1 cellular context compared by ENCODE assay signal in genomic region chr16:29906520-29907244, GRCh38.
TF ChIP-seq lines count a peak whose summit lies in the region.

No MANE protein-coding gene starts in this region.

TF ChIP-seq in HepG2, 621 proteins besides CTCF, POLR2A, EP300 and RAD21:
- TF ChIP-seq ZNF546 (CRISPR knock-in tag; conservative IDR thresholded peaks at IDR 0.05) (no peak), ZFAT (CRISPR knock-in tag; conservative IDR thresholded peaks at IDR 0.05) (no peak), REXO4 (CRISPR knock-in tag; IDR thresholded peaks at IDR 0.05; ENCODE audit: borderline replicate concordance) (no peak), ZNF775 (CRISPR knock-in tag; IDR thresholded peaks at IDR 0.05; ENCODE audit: borderline replicate concordance) (no peak), ZNF317 (CRISPR knock-in tag; IDR thresholded peaks at IDR 0.05) (no peak), ZNF337 (CRISPR knock-in tag; IDR thresholded peaks at IDR 0.05; ENCODE audit: borderline replicate concordance, low read depth) (no peak), SMARCE1 (IDR thresholded peaks at IDR 0.05; ENCODE audit: borderline replicate concordance) (no peak), ZNF614 (CRISPR knock-in tag; IDR thresholded peaks at IDR 0.05; ENCODE audit: borderline replicate concordance) (no peak), ZBTB33 (CRISPR knock-in tag; IDR thresholded peaks at IDR 0.05) (no peak), HOXA7 (CRISPR knock-in tag; IDR thresholded peaks at IDR 0.05) (no peak), MAZ (IDR thresholded peaks at IDR 0.05; ENCODE audit: borderline replicate concordance, low read depth, low read length) (no peak), MAZ (CRISPR knock-in tag; IDR thresholded peaks at IDR 0.05; ENCODE audit: low read depth) (no peak), JDP2 (CRISPR knock-in tag; IDR thresholded peaks at IDR 0.05; ENCODE audit: borderline replicate concordance) (no peak), ZSCAN12 (CRISPR knock-in tag; IDR thresholded peaks at IDR 0.05) (no peak), RBM39 (IDR thresholded peaks at IDR 0.05; ENCODE audit: low read depth, low read length, poor library complexity, severe bottlenecking) (no peak), ZNF766 (CRISPR knock-in tag; IDR thresholded peaks at IDR 0.05; ENCODE audit: borderline replicate concordance) (no peak), HMGA1 (CRISPR knock-in tag; conservative IDR thresholded peaks at IDR 0.05) (no peak), EEA1 (CRISPR knock-in tag; IDR thresholded peaks at IDR 0.05; ENCODE audit: borderline replicate concordance) (no peak), CREM (IDR thresholded peaks at IDR 0.05) (no peak), CREM (CRISPR knock-in tag; IDR thresholded peaks at IDR 0.05) (no peak), ZNF264 (CRISPR knock-in tag; IDR thresholded peaks at IDR 0.05) (no peak), ATM (IDR thresholded peaks at IDR 0.05; ENCODE audit: borderline replicate concordance) (no peak), RFX3 (CRISPR knock-in tag; IDR thresholded peaks at IDR 0.05) (no peak), ZNF329 (CRISPR knock-in tag; IDR thresholded peaks at IDR 0.05; ENCODE audit: low read depth) (no peak), ZNF687 (CRISPR knock-in tag; IDR thresholded peaks at IDR 0.05) (peak; percentile 14; the same call in 1 of the 2 replicates), GMEB1 (CRISPR knock-in tag; IDR thresholded peaks at IDR 0.05; ENCODE audit: borderline replicate concordance) (no peak), SRF (IDR thresholded peaks at IDR 0.05; ENCODE audit: low read depth, low read length) (no peak), ZNF17 (CRISPR knock-in tag; IDR thresholded peaks at IDR 0.05) (no peak), EHMT2 (IDR thresholded peaks at IDR 0.05; ENCODE audit: borderline replicate concordance, low read depth, low read length) (no peak), ZEB1 (IDR thresholded peaks at IDR 0.05; ENCODE audit: insufficient replicate concordance, low read depth) (no peak), PPARG (CRISPR knock-in tag; conservative IDR thresholded peaks at IDR 0.05) (no peak), RBM22 (optimal IDR thresholded peaks at IDR 0.05; ENCODE audit: low read length) (peak; percentile 42), RBFOX2 (IDR thresholded peaks at IDR 0.05; ENCODE audit: low read depth, low read length) (peak; percentile 65), AGO2 (optimal IDR thresholded peaks at IDR 0.05; ENCODE audit: low read depth, low read length) (peak; percentile 89)
- TF ChIP-seq, protein P1, sequence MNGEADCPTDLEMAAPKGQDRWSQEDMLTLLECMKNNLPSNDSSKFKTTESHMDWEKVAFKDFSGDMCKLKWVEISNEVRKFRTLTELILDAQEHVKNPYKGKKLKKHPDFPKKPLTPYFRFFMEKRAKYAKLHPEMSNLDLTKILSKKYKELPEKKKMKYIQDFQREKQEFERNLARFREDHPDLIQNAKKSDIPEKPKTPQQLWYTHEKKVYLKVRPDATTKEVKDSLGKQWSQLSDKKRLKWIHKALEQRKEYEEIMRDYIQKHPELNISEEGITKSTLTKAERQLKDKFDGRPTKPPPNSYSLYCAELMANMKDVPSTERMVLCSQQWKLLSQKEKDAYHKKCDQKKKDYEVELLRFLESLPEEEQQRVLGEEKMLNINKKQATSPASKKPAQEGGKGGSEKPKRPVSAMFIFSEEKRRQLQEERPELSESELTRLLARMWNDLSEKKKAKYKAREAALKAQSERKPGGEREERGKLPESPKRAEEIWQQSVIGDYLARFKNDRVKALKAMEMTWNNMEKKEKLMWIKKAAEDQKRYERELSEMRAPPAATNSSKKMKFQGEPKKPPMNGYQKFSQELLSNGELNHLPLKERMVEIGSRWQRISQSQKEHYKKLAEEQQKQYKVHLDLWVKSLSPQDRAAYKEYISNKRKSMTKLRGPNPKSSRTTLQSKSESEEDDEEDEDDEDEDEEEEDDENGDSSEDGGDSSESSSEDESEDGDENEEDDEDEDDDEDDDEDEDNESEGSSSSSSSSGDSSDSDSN (CRISPR knock-in tag; IDR thresholded peaks at IDR 0.05), result no peak
- TF ChIP-seq, protein P2, sequence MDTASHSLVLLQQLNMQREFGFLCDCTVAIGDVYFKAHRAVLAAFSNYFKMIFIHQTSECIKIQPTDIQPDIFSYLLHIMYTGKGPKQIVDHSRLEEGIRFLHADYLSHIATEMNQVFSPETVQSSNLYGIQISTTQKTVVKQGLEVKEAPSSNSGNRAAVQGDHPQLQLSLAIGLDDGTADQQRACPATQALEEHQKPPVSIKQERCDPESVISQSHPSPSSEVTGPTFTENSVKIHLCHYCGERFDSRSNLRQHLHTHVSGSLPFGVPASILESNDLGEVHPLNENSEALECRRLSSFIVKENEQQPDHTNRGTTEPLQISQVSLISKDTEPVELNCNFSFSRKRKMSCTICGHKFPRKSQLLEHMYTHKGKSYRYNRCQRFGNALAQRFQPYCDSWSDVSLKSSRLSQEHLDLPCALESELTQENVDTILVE (CRISPR knock-in tag; IDR thresholded peaks at IDR 0.05), result no peak
- TF ChIP-seq, protein P3, sequence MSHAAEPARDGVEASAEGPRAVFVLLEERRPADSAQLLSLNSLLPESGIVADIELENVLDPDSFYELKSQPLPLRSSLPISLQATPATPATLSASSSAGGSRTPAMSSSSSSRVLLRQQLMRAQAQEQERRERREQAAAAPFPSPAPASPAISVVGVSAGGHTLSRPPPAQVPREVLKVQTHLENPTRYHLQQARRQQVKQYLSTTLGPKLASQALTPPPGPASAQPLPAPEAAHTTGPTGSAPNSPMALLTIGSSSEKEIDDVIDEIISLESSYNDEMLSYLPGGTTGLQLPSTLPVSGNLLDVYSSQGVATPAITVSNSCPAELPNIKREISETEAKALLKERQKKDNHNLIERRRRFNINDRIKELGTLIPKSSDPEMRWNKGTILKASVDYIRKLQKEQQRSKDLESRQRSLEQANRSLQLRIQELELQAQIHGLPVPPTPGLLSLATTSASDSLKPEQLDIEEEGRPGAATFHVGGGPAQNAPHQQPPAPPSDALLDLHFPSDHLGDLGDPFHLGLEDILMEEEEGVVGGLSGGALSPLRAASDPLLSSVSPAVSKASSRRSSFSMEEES (CRISPR knock-in tag; IDR thresholded peaks at IDR 0.05), result no peak
- TF ChIP-seq, protein P4, sequence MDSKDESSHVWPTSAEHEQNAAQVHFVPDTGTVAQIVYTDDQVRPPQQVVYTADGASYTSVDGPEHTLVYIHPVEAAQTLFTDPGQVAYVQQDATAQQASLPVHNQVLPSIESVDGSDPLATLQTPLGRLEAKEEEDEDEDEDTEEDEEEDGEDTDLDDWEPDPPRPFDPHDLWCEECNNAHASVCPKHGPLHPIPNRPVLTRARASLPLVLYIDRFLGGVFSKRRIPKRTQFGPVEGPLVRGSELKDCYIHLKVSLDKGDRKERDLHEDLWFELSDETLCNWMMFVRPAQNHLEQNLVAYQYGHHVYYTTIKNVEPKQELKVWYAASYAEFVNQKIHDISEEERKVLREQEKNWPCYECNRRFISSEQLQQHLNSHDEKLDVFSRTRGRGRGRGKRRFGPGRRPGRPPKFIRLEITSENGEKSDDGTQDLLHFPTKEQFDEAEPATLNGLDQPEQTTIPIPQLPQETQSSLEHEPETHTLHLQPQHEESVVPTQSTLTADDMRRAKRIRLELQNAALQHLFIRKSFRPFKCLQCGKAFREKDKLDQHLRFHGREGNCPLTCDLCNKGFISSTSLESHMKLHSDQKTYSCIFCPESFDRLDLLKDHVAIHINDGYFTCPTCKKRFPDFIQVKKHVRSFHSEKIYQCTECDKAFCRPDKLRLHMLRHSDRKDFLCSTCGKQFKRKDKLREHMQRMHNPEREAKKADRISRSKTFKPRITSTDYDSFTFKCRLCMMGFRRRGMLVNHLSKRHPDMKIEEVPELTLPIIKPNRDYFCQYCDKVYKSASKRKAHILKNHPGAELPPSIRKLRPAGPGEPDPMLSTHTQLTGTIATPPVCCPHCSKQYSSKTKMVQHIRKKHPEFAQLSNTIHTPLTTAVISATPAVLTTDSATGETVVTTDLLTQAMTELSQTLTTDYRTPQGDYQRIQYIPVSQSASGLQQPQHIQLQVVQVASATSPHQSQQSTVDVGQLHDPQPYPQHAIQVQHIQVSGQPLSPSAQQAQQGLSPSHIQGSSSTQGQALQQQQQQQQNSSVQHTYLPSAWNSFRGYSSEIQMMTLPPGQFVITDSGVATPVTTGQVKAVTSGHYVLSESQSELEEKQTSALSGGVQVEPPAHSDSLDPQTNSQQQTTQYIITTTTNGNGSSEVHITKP (CRISPR knock-in tag; IDR thresholded peaks at IDR 0.05; ENCODE audit: low read depth), result 0 out of 2 replicates have a peak, but pooled peaks have one; percentile 42
- TF ChIP-seq, protein P5, sequence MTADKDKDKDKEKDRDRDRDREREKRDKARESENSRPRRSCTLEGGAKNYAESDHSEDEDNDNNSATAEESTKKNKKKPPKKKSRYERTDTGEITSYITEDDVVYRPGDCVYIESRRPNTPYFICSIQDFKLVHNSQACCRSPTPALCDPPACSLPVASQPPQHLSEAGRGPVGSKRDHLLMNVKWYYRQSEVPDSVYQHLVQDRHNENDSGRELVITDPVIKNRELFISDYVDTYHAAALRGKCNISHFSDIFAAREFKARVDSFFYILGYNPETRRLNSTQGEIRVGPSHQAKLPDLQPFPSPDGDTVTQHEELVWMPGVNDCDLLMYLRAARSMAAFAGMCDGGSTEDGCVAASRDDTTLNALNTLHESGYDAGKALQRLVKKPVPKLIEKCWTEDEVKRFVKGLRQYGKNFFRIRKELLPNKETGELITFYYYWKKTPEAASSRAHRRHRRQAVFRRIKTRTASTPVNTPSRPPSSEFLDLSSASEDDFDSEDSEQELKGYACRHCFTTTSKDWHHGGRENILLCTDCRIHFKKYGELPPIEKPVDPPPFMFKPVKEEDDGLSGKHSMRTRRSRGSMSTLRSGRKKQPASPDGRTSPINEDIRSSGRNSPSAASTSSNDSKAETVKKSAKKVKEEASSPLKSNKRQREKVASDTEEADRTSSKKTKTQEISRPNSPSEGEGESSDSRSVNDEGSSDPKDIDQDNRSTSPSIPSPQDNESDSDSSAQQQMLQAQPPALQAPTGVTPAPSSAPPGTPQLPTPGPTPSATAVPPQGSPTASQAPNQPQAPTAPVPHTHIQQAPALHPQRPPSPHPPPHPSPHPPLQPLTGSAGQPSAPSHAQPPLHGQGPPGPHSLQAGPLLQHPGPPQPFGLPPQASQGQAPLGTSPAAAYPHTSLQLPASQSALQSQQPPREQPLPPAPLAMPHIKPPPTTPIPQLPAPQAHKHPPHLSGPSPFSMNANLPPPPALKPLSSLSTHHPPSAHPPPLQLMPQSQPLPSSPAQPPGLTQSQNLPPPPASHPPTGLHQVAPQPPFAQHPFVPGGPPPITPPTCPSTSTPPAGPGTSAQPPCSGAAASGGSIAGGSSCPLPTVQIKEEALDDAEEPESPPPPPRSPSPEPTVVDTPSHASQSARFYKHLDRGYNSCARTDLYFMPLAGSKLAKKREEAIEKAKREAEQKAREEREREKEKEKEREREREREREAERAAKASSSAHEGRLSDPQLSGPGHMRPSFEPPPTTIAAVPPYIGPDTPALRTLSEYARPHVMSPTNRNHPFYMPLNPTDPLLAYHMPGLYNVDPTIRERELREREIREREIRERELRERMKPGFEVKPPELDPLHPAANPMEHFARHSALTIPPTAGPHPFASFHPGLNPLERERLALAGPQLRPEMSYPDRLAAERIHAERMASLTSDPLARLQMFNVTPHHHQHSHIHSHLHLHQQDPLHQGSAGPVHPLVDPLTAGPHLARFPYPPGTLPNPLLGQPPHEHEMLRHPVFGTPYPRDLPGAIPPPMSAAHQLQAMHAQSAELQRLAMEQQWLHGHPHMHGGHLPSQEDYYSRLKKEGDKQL (CRISPR knock-in tag; IDR thresholded peaks at IDR 0.05; ENCODE audit: low read depth), result no peak
